ENCODE assay signal across 1 cellular context in genomic region chr5:61402244-61402823, GRCh38.
TF ChIP-seq lines count a peak whose summit lies in the region.

No MANE protein-coding gene starts in this region.

TF ChIP-seq in A549, 52 proteins besides CTCF, POLR2A, EP300 and RAD21 (continued from another document):
- TF ChIP-seq REST (IDR thresholded peaks at IDR 0.05), result no peak
- no peak for TF ChIP-seq NFE2L2 (conservative IDR thresholded peaks at IDR 0.05; ENCODE audit: low read length)
- no peak for TF ChIP-seq ELK1 (IDR thresholded peaks at IDR 0.05; ENCODE audit: low read depth, low read length)
- TF ChIP-seq KDM1A (IDR thresholded peaks at IDR 0.05; ENCODE audit: low read depth), result no peak
- no peak for TF ChIP-seq JUN (IDR thresholded peaks at IDR 0.05)
- no peak for TF ChIP-seq ZC3H11A (IDR thresholded peaks at IDR 0.05)
